19 cellular contexts compared by ENCODE assay signal in genomic region chr20:3782597-3782996, GRCh38. TPM values are rescaled to one million over a fixed set of nuclear protein-coding genes. Genes with fewer than 3 reads are reported as not detected.
DNase-seq lines count a peak whose midpoint lies in the region; ATAC-seq and TF ChIP-seq lines count a peak whose summit lies in the region.
"Had no signal": no experiment of that assay in that cellular context is flagged by ENCODE, and none has a peak within 500 bp of the region (broad histone marks: within the 10 kb centered on the region; RNA-seq: fewer than 3 reads in every experiment).

No MANE protein-coding gene starts in this region.

- ATAC-seq in HG03108 (IDR thresholded peaks at IDR 0.05; ENCODE audit: unreplicated experiment) (no peak), HG02970 (IDR thresholded peaks at IDR 0.05; ENCODE audit: low FRiP score, unreplicated experiment) (no peak)
- ATAC-seq: mucosa of descending colon, T-helper 17 cell had no signal

- CTCF ChIA-PET in CD8-positive, alpha-beta memory T cell (lab: Charles Lee): interaction anchor here (16.8 kb wide), 1 partner anchor 36 kb away, joined by 262 read pairs; the partner anchor contains the start of gene AP5S1

- H3K4me3 ChIP-seq in CD8-positive, alpha-beta memory T cell (ENCODE audit: low read length): no peak overlapping the region
- H3K4me3 ChIP-seq in esophagus squamous epithelium: no peak overlapping the region
- H3K4me3 ChIP-seq: mucosa of descending colon, thoracic aorta had no signal

- peak overlapping the region in 4 of 7 donors; percentile 8 to 79 (median 37) for H3K4me3 Mint-ChIP-seq in CD8-positive, alpha-beta memory T cell

- H3K4me1 Mint-ChIP-seq in CD8-positive, alpha-beta memory T cell: peaks cover 35 to 56% (median 37%) of the 10 kb centered on the region in 3 donors

- no peaks in the 10 kb centered on the region for H3K36me3 ChIP-seq in CD8-positive, alpha-beta memory T cell (ENCODE audit: insufficient read depth, low read length)
- peaks cover 0 to 11% (median 0%) of the 10 kb centered on the region in 3 donors for H3K36me3 ChIP-seq in esophagus squamous epithelium
- H3K36me3 ChIP-seq: thoracic aorta had no signal

- no peaks in the 10 kb centered on the region for H3K27me3 ChIP-seq in CD8-positive, alpha-beta memory T cell (ENCODE audit: insufficient read depth, low read length, poor library complexity, severe bottlenecking)
- H3K27me3 ChIP-seq in esophagus squamous epithelium: no peaks in the 10 kb centered on the region

- POLR2A ChIA-PET in CD8-positive, alpha-beta memory T cell (lab: Charles Lee): interaction anchor here (1.4 kb wide), 1 partner anchor 34 kb away, joined by 3 read pairs; no protein-coding TSS in a partner anchor

- 56 to 65% methylated on average over 4 to 5 of the region's 6 CpGs for WGBS in esophagus squamous epithelium, 2 donors

- peak overlapping the region in 6 of 8 donors; percentile 20 to 81 (median 68) for H3K27ac Mint-ChIP-seq in CD8-positive, alpha-beta memory T cell
- H3K27ac Mint-ChIP-seq: T-helper 17 cell had no signal

- DNase-seq in CD8-positive, alpha-beta memory T cell: no peak
- DNase-seq in NCI-H2171 treated with DMSO at 0.1 percent for 48 hours (lab: John Stamatoyannopoulos, UW) (peak; percentile 41), esophagus squamous epithelium (lab: John Stamatoyannopoulos, UW) (no peak), posterior vena cava (ENCODE audit: low spot score) (peak; percentile 44), 8988T (no peak)
- DNase-seq: activated CD4-positive, CD25-positive, alpha-beta regulatory T cell treated with anti-CD3 and anti-CD28 coated beads, Interleukin-2, amount 50 U/mL, for 72 hours; activated effector memory CD4-positive, alpha-beta T cell treated with anti-CD3 and anti-CD28 coated beads, Interleukin-2, amount 50 U/mL, for 16 hours; BE2C; DMS153; foreskin fibroblast; KBM-7; NCI-H1048; stimulated activated CD4-positive, alpha-beta T cell treated with anti-CD3 and anti-CD28 coated beads, Interleukin-4, amount 100 ng/mL, for 24 hours; T-helper 17 cell had no signal

- H3K27me3 Mint-ChIP-seq in CD8-positive, alpha-beta memory T cell: no peaks in the 10 kb centered on the region
- H3K27me3 Mint-ChIP-seq: T-helper 17 cell had no signal

- peaks cover 23% of the 10 kb centered on the region for H3K4me1 ChIP-seq in CD8-positive, alpha-beta memory T cell (ENCODE audit: insufficient read depth, low read length)
- peaks cover 55 to 80% (median 55%) of the 10 kb centered on the region in 3 donors for H3K4me1 ChIP-seq in esophagus squamous epithelium
- H3K4me1 ChIP-seq: BE2C had no signal

- no peaks in the 10 kb centered on the region for H3K9me3 Mint-ChIP-seq in CD8-positive, alpha-beta memory T cell

- H3K9me3 ChIP-seq in CD8-positive, alpha-beta memory T cell (ENCODE audit: low read length): no peaks in the 10 kb centered on the region
- no peaks in the 10 kb centered on the region for H3K9me3 ChIP-seq in esophagus squamous epithelium
- H3K9me3 ChIP-seq: BE2C, mucosa of descending colon, thoracic aorta had no signal

- no peak overlapping the region for H3K27ac ChIP-seq in CD8-positive, alpha-beta memory T cell (ENCODE audit: low read depth, low read length)
- peak overlapping the region; percentile 35 to 91 (median 68) for H3K27ac ChIP-seq in esophagus squamous epithelium
- H3K27ac ChIP-seq: thoracic aorta had no signal

- peaks cover 0 to 5% (median 3%) of the 10 kb centered on the region in 3 donors for H3K36me3 Mint-ChIP-seq in CD8-positive, alpha-beta memory T cell

- TF ChIP-seq CTCF in esophagus squamous epithelium (IDR thresholded peaks at IDR 0.05): no peak

- TF ChIP-seq POLR2A in esophagus squamous epithelium (IDR thresholded peaks at IDR 0.05): no peak

- intact Hi-C loops in esophagus squamous epithelium (cut with DNase I): loop anchor here (5.0 kb wide), 1 partner anchor 40 kb away; the partner anchor contains the start of gene AP5S1
- intact Hi-C loops in posterior vena cava (cut with DNase I): no loop called here

RNA-seq across cellular contexts. Expression of gene SPEF1, which starts 1.3 kb away (rescaled TPM):
- under 1 TPM; 0.13 to 0.24 TPM for total RNA-seq in CD8-positive, alpha-beta memory T cell
- polyA plus RNA-seq in CD8-positive, alpha-beta memory T cell: not detected
- total RNA-seq in esophagus squamous epithelium (under 1 TPM in 1 of 4 donors, not detected in 3; 0.19 TPM), posterior vena cava (not detected)
- total RNA-seq: aorta had no signal

RNA-seq across cellular contexts. Expression of gene CENPB, which starts 3.9 kb away (rescaled TPM):
- 10 to 100 TPM; 66.4 to 69.9 TPM for total RNA-seq in CD8-positive, alpha-beta memory T cell
- polyA plus RNA-seq in CD8-positive, alpha-beta memory T cell: 1.7 TPM
- 10 to 100 TPM; 38.8 to 81.4 (median 67.1) TPM for total RNA-seq in esophagus squamous epithelium
- 100 to 1,000 TPM in 1 of 2 donors, 10 to 100 TPM in 1; 97.4 to 119 TPM for total RNA-seq in posterior vena cava

RNA-seq across cellular contexts. Expression of gene CDC25B, which starts 13.5 kb away (rescaled TPM):
- total RNA-seq in CD8-positive, alpha-beta memory T cell: 10 to 100 TPM; 78.0 to 81.6 TPM
- polyA plus RNA-seq in CD8-positive, alpha-beta memory T cell: 61.6 TPM
- total RNA-seq in esophagus squamous epithelium: 10 to 100 TPM; 15.6 to 26.2 (median 18.1) TPM
- 10 to 100 TPM; 24.0 to 24.2 TPM for total RNA-seq in posterior vena cava

RNA-seq across cellular contexts. Expression of gene ADISSP, which starts 15.0 kb away (rescaled TPM):
- total RNA-seq in CD8-positive, alpha-beta memory T cell: 10 to 100 TPM; 72.7 to 74.9 TPM
- 27.0 TPM for polyA plus RNA-seq in CD8-positive, alpha-beta memory T cell
- total RNA-seq in esophagus squamous epithelium: 10 to 100 TPM; 13.5 to 24.7 (median 19.8) TPM
- total RNA-seq in posterior vena cava: 10 to 100 TPM; 14.6 to 20.2 TPM

RNA-seq across cellular contexts. Expression of gene AP5S1, which starts 37.8 kb away (rescaled TPM):
- total RNA-seq in CD8-positive, alpha-beta memory T cell: 10 to 100 TPM; 14.0 to 15.7 TPM
- 18.4 TPM for polyA plus RNA-seq in CD8-positive, alpha-beta memory T cell
- total RNA-seq in esophagus squamous epithelium (10 to 100 TPM in 2 of 4 donors, 1 to 10 TPM in 2; 5.8 to 12.8 (median 10.4) TPM), posterior vena cava (10 to 100 TPM in 1 of 2 donors, 1 to 10 TPM in 1; 8.8 to 11.2 TPM)

Comparison
In these comparisons a context has a peak if more than half of its experiments do, and no peak if none do; other contexts are left out.
1. DNase-seq: peak in NCI-H2171 treated with DMSO at 0.1 percent for 48 hours (single experiment) and posterior vena cava (single experiment); none in CD8-positive, alpha-beta memory T cell (0 of 5), esophagus squamous epithelium (single experiment) and 8988T (single experiment).